27 cellular contexts compared by ENCODE assay signal in genomic region chr16:70390774-70391173, GRCh38. TPM values are rescaled to one million over a fixed set of nuclear protein-coding genes. Genes with fewer than 3 reads are reported as not detected.
A peak's percentile ranks its signal among the peaks of the same experiment; 100 is the strongest.
DNase-seq lines count a peak whose midpoint lies in the region; ATAC-seq, FAIRE-seq and TF ChIP-seq lines count a peak whose summit lies in the region.
"Had no signal": no experiment of that assay in that cellular context is flagged by ENCODE, and none has a peak within 500 bp of the region (broad histone marks: within the 10 kb centered on the region; RNA-seq: fewer than 3 reads in every experiment).

No MANE protein-coding gene starts in this region.

- peaks cover 8% of the 10 kb centered on the region for H3K4me1 Mint-ChIP-seq in astrocyte (ENCODE audit: low read depth, unreplicated experiment)
- H3K4me1 Mint-ChIP-seq in stimulated activated effector memory CD8-positive, alpha-beta T cell treated with anti-CD3 and anti-CD28 coated beads, Interleukin-12 subunit alpha, Interleukin-12 subunit beta, amount 100 ng/mL, for 72 hours: no peaks in the 10 kb centered on the region

- no peak overlapping the region for H2AFZ ChIP-seq in PC-3 (ENCODE audit: low read length)
- no peak overlapping the region for H2AFZ ChIP-seq in astrocyte (ENCODE audit: low read depth, low read length)
- no peak overlapping the region for H2AFZ ChIP-seq in keratinocyte (ENCODE audit: control insufficient read depth, low read length)
- no peak overlapping the region for H2AFZ ChIP-seq in trophoblast cell (ENCODE audit: insufficient read depth, low read length, poor library complexity)

- POLR2A ChIA-PET in PC-3 (lab: Charles Lee; ENCODE audit: unreplicated experiment): no interaction called here

- no peak overlapping the region for H2AK5ac ChIP-seq in trophoblast cell (ENCODE audit: low read length)

- TF ChIP-seq CTCF in PC-3 (conservative IDR thresholded peaks at IDR 0.05; ENCODE audit: low read depth, low read length) (no peak), astrocyte (IDR thresholded peaks at IDR 0.05; ENCODE audit: insufficient read depth, low read depth, low read length) (no peak), keratinocyte (optimal IDR thresholded peaks at IDR 0.05 in 1 of 3, IDR thresholded peaks at IDR 0.05 in 1 of 3, conservative IDR thresholded peaks at IDR 0.05 in 1 of 3; ENCODE audit: extremely low read depth in 1 of 3, insufficient read depth in 2 of 3, low read length in 3 of 3) (peak in 1 of 3 experiments; percentile 14)

- peaks cover 25% of the 10 kb centered on the region for H3K36me3 Mint-ChIP-seq in astrocyte (ENCODE audit: low read depth, unreplicated experiment)
- peaks cover 36% of the 10 kb centered on the region for H3K36me3 Mint-ChIP-seq in stimulated activated effector memory CD8-positive, alpha-beta T cell treated with anti-CD3 and anti-CD28 coated beads, Interleukin-12 subunit alpha, Interleukin-12 subunit beta, amount 100 ng/mL, for 72 hours

- no peaks in the 10 kb centered on the region for H3K27me3 Mint-ChIP-seq in astrocyte (ENCODE audit: low read depth, unreplicated experiment)
- H3K27me3 Mint-ChIP-seq: activated CD4-positive, alpha-beta T cell treated with anti-CD3 and anti-CD28 coated beads, Interleukin-2, amount 10 ng/mL, durations not matched to agents 24 days and 14 days; dendritic cell treated with granulocyte-macrophage colony-stimulating factor and Interleukin-4, amounts not matched to agents 40 ng/mL and 50 ng/mL, for 4 days; naive thymus-derived CD8-positive, alpha-beta T cell; stimulated activated naive CD8-positive, alpha-beta T cell treated with anti-CD3 and anti-CD28 coated beads, Interleukin-15, Interleukin-2, amounts not matched to agents 100 ng/mL and 50 ng/mL, for 24 hours had no signal

- H4K8ac ChIP-seq in trophoblast cell (ENCODE audit: low read depth, low read length): no peak overlapping the region

- no peak overlapping the region for H4K12ac ChIP-seq in trophoblast cell (ENCODE audit: low read depth, low read length)

- H3K9me2 ChIP-seq in PC-3 (replicated peaks; ENCODE audit: low read length): no peaks in the 10 kb centered on the region

- H3K9ac ChIP-seq in PC-3 (ENCODE audit: low read length): no peak overlapping the region
- H3K9ac ChIP-seq in astrocyte (ENCODE audit: low read length): no peak overlapping the region
- H3K9ac ChIP-seq in keratinocyte (ENCODE audit: control insufficient read depth, extremely low read depth, insufficient read depth, low read length): no peak overlapping the region
- H3K9ac ChIP-seq in trophoblast cell (ENCODE audit: low read length): no peak overlapping the region

- H3K4me2 ChIP-seq in PC-3 (ENCODE audit: low read length) (no peak overlapping the region), astrocyte (ENCODE audit: low read length) (no peak overlapping the region), keratinocyte (ENCODE audit: control insufficient read depth, extremely low read depth, insufficient read depth, low read depth, low read length) (no peak overlapping the region), trophoblast cell (ENCODE audit: low read length) (no peak overlapping the region)

- H3K9me3 ChIP-seq in PC-3 (ENCODE audit: low read length) (no peaks in the 10 kb centered on the region), astrocyte (ENCODE audit: insufficient read depth, low read depth, low read length) (no peaks in the 10 kb centered on the region), keratinocyte (ENCODE audit: control insufficient read depth, low read depth, low read length) (no peaks in the 10 kb centered on the region), trophoblast cell (ENCODE audit: insufficient read depth, low read depth, low read length) (peaks cover 2% of the 10 kb centered on the region)
- H3K9me3 ChIP-seq: thyroid gland had no signal

- H2BK12ac ChIP-seq in trophoblast cell (ENCODE audit: low read length): no peak overlapping the region

- BruUV-seq in PC-3 (replicated peaks; lab: Mats Ljungman, UMichigan): no TSS peak

- no peak overlapping the region for H2BK120ac ChIP-seq in trophoblast cell (ENCODE audit: insufficient read depth, low read length, poor library complexity)

- H4K20me1 ChIP-seq in PC-3 (ENCODE audit: low read length) (no peaks in the 10 kb centered on the region), astrocyte (ENCODE audit: insufficient read depth, low read length) (peaks cover 45% of the 10 kb centered on the region), keratinocyte (ENCODE audit: control insufficient read depth, extremely low read depth, insufficient read depth, low read length) (no peaks in the 10 kb centered on the region)

- no peak overlapping the region for H4K91ac ChIP-seq in trophoblast cell (ENCODE audit: low read depth, low read length)

- H3K4ac ChIP-seq in trophoblast cell (ENCODE audit: low read depth, low read length): no peak overlapping the region

- no peaks in the 10 kb centered on the region for H3K79me1 ChIP-seq in trophoblast cell (ENCODE audit: low read length)

- peak; percentile 39 for DNase-seq in PC-3
- no peak for DNase-seq in astrocyte (ENCODE audit: low read depth)
- DNase-seq in keratinocyte (ENCODE audit: low read depth, low spot score): no peak
- no peak for DNase-seq in stimulated activated effector memory CD8-positive, alpha-beta T cell treated with anti-CD3 and anti-CD28 coated beads, Interleukin-12 subunit alpha, Interleukin-12 subunit beta, amount 100 ng/mL, for 72 hours (ENCODE audit: low spot score in 2 of 2)
- DNase-seq in stimulated activated naive CD4-positive, alpha-beta T cell (lab: John Stamatoyannopoulos, UW): no peak
- no peak for DNase-seq in stimulated activated naive CD8-positive, alpha-beta T cell treated with anti-CD3 and anti-CD28 coated beads, Interleukin-15, Interleukin-2, amounts not matched to agents 100 U/mL and 50 U/mL, for 24 hours
- no peak for DNase-seq in trophoblast cell
- DNase-seq: activated CD4-positive, alpha-beta T cell treated with anti-CD3 and anti-CD28 coated beads, Interleukin-2, amount 10 ng/mL, durations not matched to agents 24 days and 14 days; activated naive CD4-positive, alpha-beta T cell treated with anti-CD3 and anti-CD28 coated beads for 36 hours; amygdala; HCEC 1CT; head of caudate nucleus; NCI-H146; NCI-H2171 treated with DMSO at 0.1 percent for 48 hours; NCI-H526; RPMI8226; stimulated activated CD4-positive, alpha-beta T cell treated with anti-CD3 and anti-CD28 coated beads, Interleukin-4, amount 100 ng/mL, for 24 hours; T-helper 2 cell; thyroid gland had no signal

- no peaks in the 10 kb centered on the region for H3K9me1 ChIP-seq in keratinocyte (ENCODE audit: control insufficient read depth, extremely low read depth, insufficient read depth, low read length)

- intact Hi-C loops in PC-3 (cut with micrococcal nuclease): no loop called here

- no peak overlapping the region for H3K4me3 ChIP-seq in PC-3 (ENCODE audit: low read length)
- no peak overlapping the region for H3K4me3 ChIP-seq in astrocyte (ENCODE audit: insufficient read depth, low read depth, low read length)
- no peak overlapping the region for H3K4me3 ChIP-seq in keratinocyte (ENCODE audit: control insufficient read depth in 2 of 3, extremely low read depth in 1 of 3, insufficient read depth in 2 of 3, low read depth in 1 of 3, low read length in 3 of 3)
- no peak overlapping the region for H3K4me3 ChIP-seq in trophoblast cell (ENCODE audit: low read depth, low read length)
- H3K4me3 ChIP-seq: SK-N-MC, thyroid gland had no signal

- H3F3A ChIP-seq in PC-3 (ENCODE audit: low read length, unreplicated experiment): no peaks in the 10 kb centered on the region

- no peak overlapping the region for H3K14ac ChIP-seq in trophoblast cell (ENCODE audit: low read length)

- H3K27ac Mint-ChIP-seq in astrocyte (ENCODE audit: unreplicated experiment): no peak overlapping the region
- peak overlapping the region; percentile 65 for H3K27ac Mint-ChIP-seq in stimulated activated effector memory CD8-positive, alpha-beta T cell treated with anti-CD3 and anti-CD28 coated beads, Interleukin-12 subunit alpha, Interleukin-12 subunit beta, amount 100 ng/mL, for 72 hours
- H3K27ac Mint-ChIP-seq: activated CD4-positive, alpha-beta T cell treated with anti-CD3 and anti-CD28 coated beads, Interleukin-2, amount 10 ng/mL, durations not matched to agents 24 days and 14 days; activated naive CD4-positive, alpha-beta T cell treated with anti-CD3 and anti-CD28 coated beads for 36 hours; dendritic cell treated with granulocyte-macrophage colony-stimulating factor and Interleukin-4, amounts not matched to agents 40 ng/mL and 50 ng/mL, for 4 days; stimulated activated naive CD8-positive, alpha-beta T cell treated with anti-CD3 and anti-CD28 coated beads, Interleukin-15, Interleukin-2, amounts not matched to agents 100 ng/mL and 50 ng/mL, for 24 hours had no signal

- H2BK5ac ChIP-seq in trophoblast cell (ENCODE audit: low read depth, low read length, poor library complexity): no peak overlapping the region

- no CpG with 5 or more reads among the region's 5 CpGs for WGBS in trophoblast cell (ENCODE audit: extremely low coverage, insufficient coverage, insufficient read length)

- H3K27me3 ChIP-seq in PC-3 (ENCODE audit: low read length) (no peaks in the 10 kb centered on the region), astrocyte (ENCODE audit: insufficient read depth, low read length) (no peaks in the 10 kb centered on the region), keratinocyte (ENCODE audit: control insufficient read depth, extremely low read depth, insufficient read depth, low read length) (no peaks in the 10 kb centered on the region), trophoblast cell (ENCODE audit: insufficient read depth, low read length) (no peaks in the 10 kb centered on the region)
- H3K27me3 ChIP-seq: thyroid gland had no signal

- no peak overlapping the region for H3K27ac ChIP-seq in PC-3 (ENCODE audit: low read length)
- H3K27ac ChIP-seq in astrocyte (ENCODE audit: low read depth, low read length): no peak overlapping the region
- no peak overlapping the region for H3K27ac ChIP-seq in keratinocyte (ENCODE audit: control insufficient read depth, insufficient read depth, low read length)
- H3K27ac ChIP-seq in trophoblast cell (ENCODE audit: low read depth, low read length): no peak overlapping the region
- H3K27ac ChIP-seq: SK-N-MC, thyroid gland had no signal

- FAIRE-seq in astrocyte (lab: Jason Lieb, UNC) (no peak), keratinocyte (lab: Jason Lieb, UNC) (peak; percentile 57)
- FAIRE-seq: D721Med had no signal

- CTCF ChIA-PET in PC-3 (lab: Charles Lee): no interaction called here

- dilution Hi-C loops in keratinocyte (cut with MboI; ENCODE audit: extremely low pct_ligation_motif_present, low sequenced_read_pairs): no loop called here

- H3K18ac ChIP-seq in trophoblast cell (ENCODE audit: low read length): no peak overlapping the region

- H3K79me2 ChIP-seq in PC-3 (ENCODE audit: low read length) (no peaks in the 10 kb centered on the region), astrocyte (ENCODE audit: insufficient read depth, low read length) (peaks cover 3% of the 10 kb centered on the region), keratinocyte (ENCODE audit: control insufficient read depth, insufficient read depth, low read length) (no peaks in the 10 kb centered on the region), trophoblast cell (ENCODE audit: control insufficient read depth, insufficient read depth, low read length, poor library complexity) (no peaks in the 10 kb centered on the region)

- ATAC-seq in PC-3: 0 out of 2 replicates have a peak, but pooled peaks have one; percentile 14
- ATAC-seq in stimulated activated effector memory CD8-positive, alpha-beta T cell treated with anti-CD3 and anti-CD28 coated beads, Interleukin-12 subunit alpha, Interleukin-12 subunit beta, amount 100 ng/mL, for 72 hours: no peak
- ATAC-seq in HG03039 (IDR thresholded peaks at IDR 0.05; ENCODE audit: unreplicated experiment): no peak
- ATAC-seq in stimulated activated naive CD8-positive, alpha-beta T cell treated with anti-CD3 and anti-CD28 coated beads, Interleukin-15, Interleukin-2, amounts not matched to agents 100 U/mL and 50 U/mL, for 24 hours: no peak
- ATAC-seq: left lobe of liver; naive thymus-derived CD8-positive, alpha-beta T cell; right cardiac atrium had no signal

- peak overlapping the region; percentile 57 for H3K4me3 Mint-ChIP-seq in astrocyte (ENCODE audit: unreplicated experiment)
- no peak overlapping the region for H3K4me3 Mint-ChIP-seq in stimulated activated effector memory CD8-positive, alpha-beta T cell treated with anti-CD3 and anti-CD28 coated beads, Interleukin-12 subunit alpha, Interleukin-12 subunit beta, amount 100 ng/mL, for 72 hours
- H3K4me3 Mint-ChIP-seq: activated CD4-positive, alpha-beta T cell treated with anti-CD3 and anti-CD28 coated beads, Interleukin-2, amount 10 ng/mL, durations not matched to agents 24 days and 14 days; activated naive CD4-positive, alpha-beta T cell treated with anti-CD3 and anti-CD28 coated beads for 36 hours; dendritic cell treated with granulocyte-macrophage colony-stimulating factor and Interleukin-4, amounts not matched to agents 40 ng/mL and 50 ng/mL, for 4 days; naive thymus-derived CD8-positive, alpha-beta T cell; stimulated activated naive CD8-positive, alpha-beta T cell treated with anti-CD3 and anti-CD28 coated beads, Interleukin-15, Interleukin-2, amounts not matched to agents 100 ng/mL and 50 ng/mL, for 24 hours had no signal

- H3K9me3 Mint-ChIP-seq in astrocyte (ENCODE audit: unreplicated experiment): no peaks in the 10 kb centered on the region
- no peaks in the 10 kb centered on the region for H3K9me3 Mint-ChIP-seq in stimulated activated effector memory CD8-positive, alpha-beta T cell treated with anti-CD3 and anti-CD28 coated beads, Interleukin-12 subunit alpha, Interleukin-12 subunit beta, amount 100 ng/mL, for 72 hours
- H3K9me3 Mint-ChIP-seq: activated CD4-positive, alpha-beta T cell treated with anti-CD3 and anti-CD28 coated beads, Interleukin-2, amount 10 ng/mL, durations not matched to agents 24 days and 14 days; activated naive CD4-positive, alpha-beta T cell treated with anti-CD3 and anti-CD28 coated beads for 36 hours; dendritic cell treated with granulocyte-macrophage colony-stimulating factor and Interleukin-4, amounts not matched to agents 40 ng/mL and 50 ng/mL, for 4 days; naive thymus-derived CD8-positive, alpha-beta T cell; stimulated activated naive CD8-positive, alpha-beta T cell treated with anti-CD3 and anti-CD28 coated beads, Interleukin-15, Interleukin-2, amounts not matched to agents 100 ng/mL and 50 ng/mL, for 24 hours had no signal

- H3K4me1 ChIP-seq in PC-3 (ENCODE audit: insufficient read depth, low read length) (peaks cover 8% of the 10 kb centered on the region), astrocyte (ENCODE audit: insufficient read depth, low read length) (peaks cover 7% of the 10 kb centered on the region), keratinocyte (ENCODE audit: control insufficient read depth, extremely low read depth, insufficient read depth, low read length) (peaks cover 22% of the 10 kb centered on the region), trophoblast cell (ENCODE audit: control insufficient read depth in 1 of 2, insufficient read depth in 2 of 2, low read length in 2 of 2) (no peaks in the 10 kb centered on the region)
- H3K4me1 ChIP-seq: thyroid gland had no signal

- H3K23ac ChIP-seq in trophoblast cell (ENCODE audit: low read length): no peak overlapping the region

- H3K36me3 ChIP-seq in PC-3 (ENCODE audit: low read depth, low read length): no peaks in the 10 kb centered on the region; the same call in 1 of the 2 replicates
- H3K36me3 ChIP-seq in astrocyte (ENCODE audit: insufficient read depth, low read length): peaks cover 16% of the 10 kb centered on the region
- H3K36me3 ChIP-seq in keratinocyte (ENCODE audit: control insufficient read depth in 2 of 2, extremely low read depth in 1 of 2, insufficient read depth in 2 of 2, low read length in 2 of 2): peaks cover 0 to 4% of the 10 kb centered on the region in 2 experiments
- H3K36me3 ChIP-seq in trophoblast cell (ENCODE audit: control insufficient read depth in 1 of 2, insufficient read depth in 2 of 2, low read length in 2 of 2): peaks cover 56 to 57% of the 10 kb centered on the region in 2 experiments
- H3K36me3 ChIP-seq: thyroid gland had no signal

RNA-seq across cellular contexts. Expression of gene DDX19A, which starts 44.1 kb away (rescaled TPM):
- total RNA-seq in PC-3 (2014; rRNA removed) (33.4 and 40.5 TPM in 2 replicates), astrocyte (40.0 and 41.2 TPM in 2 replicates)
- 37.6 to 49.4 TPM (median 39.6 TPM) in 3 replicates for polyA plus RNA-seq in keratinocyte
- 44.7 TPM for polyA plus RNA-seq in keratinocyte (2011; ENCODE audit: low read depth)
- polyA plus RNA-seq in keratinocyte (2011; cell fraction: cytosol; rRNA removed): 36.4 and 39.5 TPM in 2 replicates
- polyA plus RNA-seq in keratinocyte (2011; cell fraction: nucleus; rRNA removed): 51.1 and 59.2 TPM in 2 replicates
- polyA plus RNA-seq in keratinocyte (2012; ENCODE audit: low replicate concordance): 21.3 and 31.2 TPM in 2 replicates
- polyA minus RNA-seq in keratinocyte: 32.2 to 39.9 TPM (median 34.6 TPM) in 3 replicates
- polyA minus RNA-seq in keratinocyte (2011; cell fraction: cytosol; rRNA and poly(A)+ RNA removed): 25.9 TPM
- 22.7 and 28.5 TPM in 2 replicates for polyA minus RNA-seq in keratinocyte (2011; cell fraction: nucleus; rRNA and poly(A)+ RNA removed)
- polyA plus RNA-seq in trophoblast cell (2013): 23.7 and 23.9 TPM in 2 replicates

RNA-seq across cellular contexts. Expression of gene ST3GAL2, which starts 48.1 kb away (rescaled TPM):
- total RNA-seq in PC-3 (2014; rRNA removed) (9.3 and 9.8 TPM in 2 replicates), astrocyte (108 and 130 TPM in 2 replicates)
- 4.0 to 6.0 TPM (median 4.1 TPM) in 3 replicates for polyA plus RNA-seq in keratinocyte
- 0.35 TPM for polyA plus RNA-seq in keratinocyte (2011; ENCODE audit: low read depth)
- polyA plus RNA-seq in keratinocyte (2011; cell fraction: cytosol; rRNA removed): 3.3 and 5.4 TPM in 2 replicates
- polyA plus RNA-seq in keratinocyte (2011; cell fraction: nucleus; rRNA removed): 7.8 and 12.7 TPM in 2 replicates
- polyA plus RNA-seq in keratinocyte (2012; ENCODE audit: low replicate concordance): 1.7 and 9.0 TPM in 2 replicates
- 12.7 to 27.7 TPM (median 16.2 TPM) in 3 replicates for polyA minus RNA-seq in keratinocyte
- polyA minus RNA-seq in keratinocyte (2011; cell fraction: cytosol; rRNA and poly(A)+ RNA removed): 15.5 TPM
- polyA minus RNA-seq in keratinocyte (2011; cell fraction: nucleus; rRNA and poly(A)+ RNA removed): 15.7 and 17.3 TPM in 2 replicates
- 28.0 and 29.6 TPM in 2 replicates for polyA plus RNA-seq in trophoblast cell (2013)

Comparison
In these comparisons a context has a peak if more than half of its experiments do, and no peak if none do; other contexts are left out.
1. RNA of gene ST3GAL2, which starts 48.1 kb away (total RNA-seq): 108 to 130 TPM in astrocyte; 9.3 to 9.8 TPM in PC-3; every median in the first group is over 10 times any median in the second.